In the genomic region with DNA sequence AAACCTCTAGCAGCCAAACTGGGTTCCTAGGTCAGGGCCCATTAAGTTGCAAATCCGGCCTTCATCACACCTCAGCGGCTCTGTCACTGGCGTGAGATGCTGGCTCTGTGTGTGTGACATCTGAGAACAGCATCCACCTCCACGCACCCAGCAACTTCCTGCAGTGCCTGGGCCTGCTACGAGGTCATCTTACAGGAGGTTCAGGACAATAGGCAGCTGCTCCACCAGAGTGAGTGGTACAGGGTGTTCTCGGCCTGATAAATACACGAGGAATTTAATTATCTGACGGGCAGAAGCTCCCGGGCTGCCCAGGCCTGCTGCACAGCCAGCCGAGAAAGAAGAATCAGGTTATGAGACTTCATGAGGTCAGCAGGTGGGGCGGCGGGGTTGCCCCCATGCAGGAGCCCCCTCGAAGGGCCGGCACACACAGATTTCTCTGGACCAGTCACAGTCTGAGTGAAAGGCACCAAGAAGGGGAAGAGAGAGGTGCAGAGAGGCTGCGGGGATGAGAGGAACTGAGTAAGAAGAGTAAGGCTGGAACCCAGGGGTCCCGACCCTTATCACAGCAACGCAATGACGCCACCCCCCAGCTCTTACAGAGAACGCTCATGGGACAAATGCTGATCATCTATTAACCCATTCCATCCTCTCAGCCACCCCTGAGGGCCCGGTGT, we compare ENCODE assay signal across 2 cellular contexts.
A peak's percentile ranks its signal among the peaks of the same experiment; 100 is the strongest.
TF ChIP-seq lines count a peak whose summit lies in the region.

No MANE protein-coding gene starts in this region.

TF ChIP-seq in SK-N-SH treated with all-trans-retinoic acid at 6 μM for 48 hours, 23 proteins besides CTCF, POLR2A, EP300 and RAD21:
- TF ChIP-seq, protein P1, sequence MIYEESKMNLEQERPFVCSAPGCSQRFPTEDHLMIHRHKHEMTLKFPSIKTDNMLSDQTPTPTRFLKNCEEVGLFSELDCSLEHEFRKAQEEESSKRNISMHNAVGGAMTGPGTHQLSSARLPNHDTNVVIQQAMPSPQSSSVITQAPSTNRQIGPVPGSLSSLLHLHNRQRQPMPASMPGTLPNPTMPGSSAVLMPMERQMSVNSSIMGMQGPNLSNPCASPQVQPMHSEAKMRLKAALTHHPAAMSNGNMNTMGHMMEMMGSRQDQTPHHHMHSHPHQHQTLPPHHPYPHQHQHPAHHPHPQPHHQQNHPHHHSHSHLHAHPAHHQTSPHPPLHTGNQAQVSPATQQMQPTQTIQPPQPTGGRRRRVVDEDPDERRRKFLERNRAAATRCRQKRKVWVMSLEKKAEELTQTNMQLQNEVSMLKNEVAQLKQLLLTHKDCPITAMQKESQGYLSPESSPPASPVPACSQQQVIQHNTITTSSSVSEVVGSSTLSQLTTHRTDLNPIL (CRISPR knock-in tag; IDR thresholded peaks at IDR 0.05; ENCODE audit: low read depth), result no peak
- TF ChIP-seq TCF4 (CRISPR knock-in tag; IDR thresholded peaks at IDR 0.05; ENCODE audit: borderline replicate concordance), result peak; percentile 41; the same call in 1 of the 2 replicates
- TF ChIP-seq, protein P2, sequence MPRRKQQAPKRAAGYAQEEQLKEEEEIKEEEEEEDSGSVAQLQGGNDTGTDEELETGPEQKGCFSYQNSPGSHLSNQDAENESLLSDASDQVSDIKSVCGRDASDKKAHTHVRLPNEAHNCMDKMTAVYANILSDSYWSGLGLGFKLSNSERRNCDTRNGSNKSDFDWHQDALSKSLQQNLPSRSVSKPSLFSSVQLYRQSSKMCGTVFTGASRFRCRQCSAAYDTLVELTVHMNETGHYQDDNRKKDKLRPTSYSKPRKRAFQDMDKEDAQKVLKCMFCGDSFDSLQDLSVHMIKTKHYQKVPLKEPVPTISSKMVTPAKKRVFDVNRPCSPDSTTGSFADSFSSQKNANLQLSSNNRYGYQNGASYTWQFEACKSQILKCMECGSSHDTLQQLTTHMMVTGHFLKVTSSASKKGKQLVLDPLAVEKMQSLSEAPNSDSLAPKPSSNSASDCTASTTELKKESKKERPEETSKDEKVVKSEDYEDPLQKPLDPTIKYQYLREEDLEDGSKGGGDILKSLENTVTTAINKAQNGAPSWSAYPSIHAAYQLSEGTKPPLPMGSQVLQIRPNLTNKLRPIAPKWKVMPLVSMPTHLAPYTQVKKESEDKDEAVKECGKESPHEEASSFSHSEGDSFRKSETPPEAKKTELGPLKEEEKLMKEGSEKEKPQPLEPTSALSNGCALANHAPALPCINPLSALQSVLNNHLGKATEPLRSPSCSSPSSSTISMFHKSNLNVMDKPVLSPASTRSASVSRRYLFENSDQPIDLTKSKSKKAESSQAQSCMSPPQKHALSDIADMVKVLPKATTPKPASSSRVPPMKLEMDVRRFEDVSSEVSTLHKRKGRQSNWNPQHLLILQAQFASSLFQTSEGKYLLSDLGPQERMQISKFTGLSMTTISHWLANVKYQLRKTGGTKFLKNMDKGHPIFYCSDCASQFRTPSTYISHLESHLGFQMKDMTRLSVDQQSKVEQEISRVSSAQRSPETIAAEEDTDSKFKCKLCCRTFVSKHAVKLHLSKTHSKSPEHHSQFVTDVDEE (CRISPR knock-in tag; IDR thresholded peaks at IDR 0.05), result 0 out of 2 replicates have a peak, but pooled peaks have one; percentile 28

TF ChIP-seq in HepG2, 621 proteins besides CTCF, POLR2A, EP300 and RAD21:
- TF ChIP-seq, protein P3, sequence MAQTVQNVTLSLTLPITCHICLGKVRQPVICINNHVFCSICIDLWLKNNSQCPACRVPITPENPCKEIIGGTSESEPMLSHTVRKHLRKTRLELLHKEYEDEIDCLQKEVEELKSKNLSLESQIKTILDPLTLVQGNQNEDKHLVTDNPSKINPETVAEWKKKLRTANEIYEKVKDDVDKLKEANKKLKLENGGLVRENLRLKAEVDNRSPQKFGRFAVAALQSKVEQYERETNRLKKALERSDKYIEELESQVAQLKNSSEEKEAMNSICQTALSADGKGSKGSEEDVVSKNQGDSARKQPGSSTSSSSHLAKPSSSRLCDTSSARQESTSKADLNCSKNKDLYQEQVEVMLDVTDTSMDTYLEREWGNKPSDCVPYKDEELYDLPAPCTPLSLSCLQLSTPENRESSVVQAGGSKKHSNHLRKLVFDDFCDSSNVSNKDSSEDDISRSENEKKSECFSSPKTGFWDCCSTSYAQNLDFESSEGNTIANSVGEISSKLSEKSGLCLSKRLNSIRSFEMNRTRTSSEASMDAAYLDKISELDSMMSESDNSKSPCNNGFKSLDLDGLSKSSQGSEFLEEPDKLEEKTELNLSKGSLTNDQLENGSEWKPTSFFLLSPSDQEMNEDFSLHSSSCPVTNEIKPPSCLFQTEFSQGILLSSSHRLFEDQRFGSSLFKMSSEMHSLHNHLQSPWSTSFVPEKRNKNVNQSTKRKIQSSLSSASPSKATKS (CRISPR knock-in tag; IDR thresholded peaks at IDR 0.05), result no peak
- TF ChIP-seq, protein P4, sequence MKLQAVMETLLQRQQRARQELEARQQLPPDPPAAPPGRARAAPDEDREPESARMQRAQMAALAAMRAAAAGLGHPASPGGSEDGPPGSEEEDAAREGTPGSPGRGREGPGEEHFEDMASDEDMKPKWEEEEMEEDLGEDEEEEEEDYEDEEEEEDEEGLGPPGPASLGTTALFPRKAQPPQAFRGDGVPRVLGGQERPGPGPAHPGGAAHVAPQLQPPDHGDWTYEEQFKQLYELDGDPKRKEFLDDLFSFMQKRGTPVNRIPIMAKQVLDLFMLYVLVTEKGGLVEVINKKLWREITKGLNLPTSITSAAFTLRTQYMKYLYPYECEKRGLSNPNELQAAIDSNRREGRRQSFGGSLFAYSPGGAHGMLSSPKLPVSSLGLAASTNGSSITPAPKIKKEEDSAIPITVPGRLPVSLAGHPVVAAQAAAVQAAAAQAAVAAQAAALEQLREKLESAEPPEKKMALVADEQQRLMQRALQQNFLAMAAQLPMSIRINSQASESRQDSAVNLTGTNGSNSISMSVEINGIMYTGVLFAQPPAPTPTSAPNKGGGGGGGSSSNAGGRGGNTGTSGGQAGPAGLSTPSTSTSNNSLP (IDR thresholded peaks at IDR 0.05; ENCODE audit: low read depth, low read length), result no peak
- TF ChIP-seq, protein P5, sequence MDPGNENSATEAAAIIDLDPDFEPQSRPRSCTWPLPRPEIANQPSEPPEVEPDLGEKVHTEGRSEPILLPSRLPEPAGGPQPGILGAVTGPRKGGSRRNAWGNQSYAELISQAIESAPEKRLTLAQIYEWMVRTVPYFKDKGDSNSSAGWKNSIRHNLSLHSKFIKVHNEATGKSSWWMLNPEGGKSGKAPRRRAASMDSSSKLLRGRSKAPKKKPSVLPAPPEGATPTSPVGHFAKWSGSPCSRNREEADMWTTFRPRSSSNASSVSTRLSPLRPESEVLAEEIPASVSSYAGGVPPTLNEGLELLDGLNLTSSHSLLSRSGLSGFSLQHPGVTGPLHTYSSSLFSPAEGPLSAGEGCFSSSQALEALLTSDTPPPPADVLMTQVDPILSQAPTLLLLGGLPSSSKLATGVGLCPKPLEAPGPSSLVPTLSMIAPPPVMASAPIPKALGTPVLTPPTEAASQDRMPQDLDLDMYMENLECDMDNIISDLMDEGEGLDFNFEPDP (CRISPR knock-in tag; conservative IDR thresholded peaks at IDR 0.05), result 0 out of 2 replicates have a peak, but pooled peaks have one; percentile 73
- TF ChIP-seq FOXK2 (IDR thresholded peaks at IDR 0.05), result no peak
